ENCODE assay signal across 8 cellular contexts in the genomic region with DNA sequence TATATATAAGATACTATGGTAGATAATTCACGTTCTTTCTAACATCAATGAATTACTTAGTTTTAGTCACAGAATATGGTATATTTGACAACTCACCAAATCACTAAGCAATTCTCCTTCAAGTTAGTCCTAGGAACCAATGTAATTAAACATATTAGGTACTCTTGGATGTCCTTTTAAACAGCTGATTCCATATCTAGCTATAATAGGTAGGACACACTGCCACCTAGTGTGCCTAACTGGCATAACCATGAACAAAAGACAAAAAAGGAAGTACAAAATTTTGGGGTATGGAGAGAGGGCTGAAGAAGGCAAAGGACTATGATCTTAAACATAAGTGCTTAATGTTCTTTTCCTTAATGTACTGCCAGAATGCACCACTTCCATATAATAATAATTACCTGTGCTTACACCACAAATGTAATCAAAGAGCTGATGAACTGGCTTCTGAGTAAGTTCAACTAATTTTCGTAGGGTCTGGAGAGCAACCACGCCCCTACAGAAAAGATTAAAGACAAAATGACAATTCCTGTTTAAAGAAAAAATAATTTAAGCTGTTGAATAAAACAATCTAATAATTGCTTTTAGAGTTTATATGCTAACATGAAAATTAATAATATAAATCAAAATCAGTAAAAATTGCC. TPM values are rescaled to one million over a fixed set of nuclear protein-coding genes. Genes with fewer than 3 reads are reported as not detected.
DNase-seq lines count a peak whose midpoint lies in the region; ATAC-seq and TF ChIP-seq lines count a peak whose summit lies in the region.

No MANE protein-coding gene starts in this region.

- no peaks in the 10 kb centered on the region for H3K79me2 ChIP-seq in fibroblast of lung (ENCODE audit: control insufficient read depth, insufficient read depth, low read length)
- H3K79me2 ChIP-seq in osteoblast (ENCODE audit: insufficient read depth, low read length): no peaks in the 10 kb centered on the region

- DNase-seq in BE2C (peak; percentile 57), NCI-H524 (lab: John Stamatoyannopoulos, UW) (peak; percentile 13 to 66), fibroblast of lung (ENCODE audit: low read depth in 2 of 2) (peak; percentile 29 to 68), osteoblast (ENCODE audit: insufficient read length, low spot score, missing footprints) (peak; percentile 48), cortex of kidney (lab: John Stamatoyannopoulos, UW) (no peak)
- DNase-seq in activated CD4-positive, alpha-beta T cell treated with anti-CD3 and anti-CD28 coated beads, Interleukin-2, amount 50 U/mL, for 4 hours: peak; percentile 17 to 35

- H4K20me1 ChIP-seq in fibroblast of lung (ENCODE audit: control insufficient read depth, extremely low read depth, insufficient read depth, low read length): no peaks in the 10 kb centered on the region
- no peaks in the 10 kb centered on the region for H4K20me1 ChIP-seq in osteoblast (ENCODE audit: insufficient read depth, low read length)

- H3K36me3 ChIP-seq in BE2C (no peaks in the 10 kb centered on the region; the same call in 1 of the 2 replicates), fibroblast of lung (ENCODE audit: control insufficient read depth, insufficient read depth, low read length) (no peaks in the 10 kb centered on the region), osteoblast (ENCODE audit: insufficient read depth, low read length) (peaks cover 11% of the 10 kb centered on the region)

- no peak overlapping the region for H3K4me3 ChIP-seq in BE2C (ENCODE audit: low read depth, low read length)
- no peak overlapping the region for H3K4me3 ChIP-seq in fibroblast of lung (replicated peaks in 1 of 4; ENCODE audit: control extremely low read depth in 1 of 4, insufficient read depth in 1 of 4, low read depth in 3 of 4, low read length in 4 of 4)
- no peak overlapping the region for H3K4me3 ChIP-seq in osteoblast (ENCODE audit: insufficient read depth, low read length)

- H3K9ac ChIP-seq in fibroblast of lung (ENCODE audit: insufficient read depth, low read length): no peak overlapping the region

- H3K4me2 ChIP-seq in fibroblast of lung (ENCODE audit: extremely low read depth, insufficient read depth, low read length) (no peak overlapping the region), osteoblast (ENCODE audit: insufficient read depth, low read length) (no peak overlapping the region)

- H2AFZ ChIP-seq in fibroblast of lung (ENCODE audit: low read length): no peak overlapping the region
- H2AFZ ChIP-seq in osteoblast (ENCODE audit: low read length): no peak overlapping the region

- H3K4me1 ChIP-seq in BE2C (no peaks in the 10 kb centered on the region; the same call in 1 of the 2 replicates), fibroblast of lung (ENCODE audit: control insufficient read depth, extremely low read depth, insufficient read depth, low read length) (no peaks in the 10 kb centered on the region), osteoblast (ENCODE audit: insufficient read depth, low read length) (peaks cover 2% of the 10 kb centered on the region)

- TF ChIP-seq CTCF in BE2C (IDR thresholded peaks at IDR 0.05; ENCODE audit: low read depth, low read length) (peak; percentile 87), fibroblast of lung (conservative IDR thresholded peaks at IDR 0.05 in 1 of 2, IDR thresholded peaks at IDR 0.05 in 1 of 2; ENCODE audit: low read depth in 1 of 2, low read length in 2 of 2) (peak; percentile 81 to 89), osteoblast (IDR thresholded peaks at IDR 0.05; ENCODE audit: extremely low read depth, low read depth, low read length) (peak; percentile 81)

- peak; percentile 81 for ATAC-seq in GM18867 (IDR thresholded peaks at IDR 0.05; ENCODE audit: unreplicated experiment)
- ATAC-seq in HG03439 (IDR thresholded peaks at IDR 0.05; ENCODE audit: unreplicated experiment): peak; percentile 84

- no peaks in the 10 kb centered on the region for H3K27me3 ChIP-seq in BE2C
- no peaks in the 10 kb centered on the region for H3K27me3 ChIP-seq in fibroblast of lung (ENCODE audit: control insufficient read depth, insufficient read depth, low read length)
- no peaks in the 10 kb centered on the region for H3K27me3 ChIP-seq in osteoblast (ENCODE audit: insufficient read depth, low read length)

- H3K27ac ChIP-seq in fibroblast of lung (ENCODE audit: insufficient read depth, low read length): no peak overlapping the region
- no peak overlapping the region for H3K27ac ChIP-seq in osteoblast (ENCODE audit: low read depth, low read length)

- H3K9me3 ChIP-seq in BE2C: no peaks in the 10 kb centered on the region
- H3K9me3 ChIP-seq in fibroblast of lung (ENCODE audit: control insufficient read depth, insufficient read depth, low read depth, low read length): no peaks in the 10 kb centered on the region
- H3K9me3 ChIP-seq in osteoblast (ENCODE audit: low read depth, low read length): no peaks in the 10 kb centered on the region

RNA-seq across cellular contexts. Expression of a gene that starts 28.7 kb away (rescaled TPM):
- 46.1 TPM for polyA plus RNA-seq in BE2C (2012; ENCODE audit: insufficient read depth, insufficient read length, low read depth)
- total RNA-seq in fibroblast of lung (35.7 and 36.7 TPM in 2 replicates), osteoblast (36.2 and 37.6 TPM in 2 replicates)
- polyA plus RNA-seq in fibroblast of lung: 21.5 and 27.9 TPM in 2 replicates
- polyA plus RNA-seq in fibroblast of lung (2012): 16.0 and 18.4 TPM in 2 replicates
- 0.78 and 1.5 TPM in 2 replicates for polyA minus RNA-seq in fibroblast of lung (ENCODE audit: low replicate concordance)

RNA-seq across cellular contexts. Expression of a gene that starts 41.0 kb away (rescaled TPM):
- polyA plus RNA-seq in BE2C (2012; ENCODE audit: insufficient read depth, insufficient read length, low read depth): 134 TPM
- total RNA-seq in fibroblast of lung: 2.1 and 3.1 TPM in 2 replicates
- polyA plus RNA-seq in fibroblast of lung: 1.2 and 2.2 TPM in 2 replicates
- 0.85 and 1.2 TPM in 2 replicates for polyA plus RNA-seq in fibroblast of lung (2012)
- polyA minus RNA-seq in fibroblast of lung (ENCODE audit: low replicate concordance): 1.1 and 3.1 TPM in 2 replicates
- 0.88 and 2.2 TPM in 2 replicates for total RNA-seq in osteoblast
